In the genomic region with DNA sequence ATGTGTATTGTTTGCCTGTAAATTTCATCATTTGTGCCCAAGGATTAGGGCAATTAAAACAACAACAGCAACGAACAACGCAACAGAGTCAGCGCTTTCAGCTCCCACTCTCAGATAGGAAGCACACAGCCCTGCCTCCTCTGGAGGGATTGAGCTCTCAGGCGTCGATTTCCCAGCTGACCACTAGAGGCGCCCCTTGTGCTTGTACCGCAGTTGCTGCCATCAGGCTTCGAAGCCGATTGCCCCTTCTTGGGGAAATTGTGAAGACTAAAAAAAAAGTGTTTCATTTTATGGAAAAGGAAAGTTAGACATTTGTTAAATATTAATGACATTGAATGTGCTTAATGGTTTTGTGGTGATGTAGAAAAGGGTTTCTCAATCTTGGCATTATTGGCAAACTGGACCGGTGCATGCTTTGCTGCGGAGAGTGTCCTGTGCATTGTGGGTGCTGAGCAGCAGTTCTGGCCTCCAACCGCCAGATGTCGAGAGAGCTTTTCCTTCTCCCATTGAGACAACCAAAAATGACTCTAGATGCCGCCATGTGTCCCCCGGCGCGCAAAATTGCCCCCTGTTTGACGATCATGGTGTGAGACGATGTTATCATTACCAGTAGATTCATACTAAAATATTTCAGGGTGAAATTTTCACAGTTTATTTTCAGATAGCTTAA, we compare ENCODE assay signal across 8 cellular contexts.
A peak's percentile ranks its signal among the peaks of the same experiment; 100 is the strongest.
DNase-seq lines count a peak whose midpoint lies in the region; ATAC-seq, FAIRE-seq and TF ChIP-seq lines count a peak whose summit lies in the region.

No MANE protein-coding gene starts in this region.

- intact Hi-C loops in GM12878 (cut with micrococcal nuclease; ENCODE audit: unreplicated experiment) = no loop called here
- intact Hi-C loops in lower lobe of right lung (cut with DNase I) = no loop called here

- ATAC-seq in GM12878 (no peak), lower lobe of right lung (peak in 1 of 2 donors; percentile 50), GM21423 (IDR thresholded peaks at IDR 0.05; ENCODE audit: unreplicated experiment) (no peak)

- TF ChIP-seq CTCF in GM12878 (IDR thresholded peaks at IDR 0.05 in 2 of 3, conservative IDR thresholded peaks at IDR 0.05 in 1 of 3; ENCODE audit: control insufficient read depth in 2 of 3, extremely low read depth in 1 of 3, insufficient read depth in 1 of 3, low read depth in 3 of 3, low read length in 3 of 3) (peak; percentile 39 to 51 (median 40); a peak in 5 of 6 replicates), lower lobe of right lung (IDR thresholded peaks at IDR 0.05) (peak; percentile 64)

- FAIRE-seq in GM12878 (lab: Jason Lieb, UNC) = no peak

- no peak overlapping the region for H2AFZ ChIP-seq in GM12878 (ENCODE audit: control insufficient read depth, low read depth, low read length)

- H3K27ac ChIP-seq in GM12878 (ENCODE audit: control insufficient read depth, insufficient read depth) = no peak overlapping the region
- H3K27ac ChIP-seq in lower lobe of right lung = no peak overlapping the region
- H3K27ac ChIP-seq in CD8-positive, alpha-beta memory T cell (ENCODE audit: low read depth, low read length) = no peak overlapping the region

- H3K4me3 ChIP-seq in GM12878 (no peak overlapping the region), lower lobe of right lung (no peak overlapping the region)
- no peak overlapping the region for H3K4me3 ChIP-seq in CD8-positive, alpha-beta memory T cell (ENCODE audit: low read length)

- 38% methylated on average over 19 of the region's 19 CpGs for WGBS in GM12878 (ENCODE audit: insufficient coverage, insufficient replicate concordance, low lambda C conversion rate, missing lambda C conversion rate)

- no peaks in the 10 kb centered on the region for H3K79me2 ChIP-seq in GM12878 (ENCODE audit: control insufficient read depth, insufficient read depth, low read length)

- TF ChIP-seq RAD21 in GM12878 (IDR thresholded peaks at IDR 0.05; ENCODE audit: insufficient read depth, low read depth, low read length) = no peak

- RAD21 ChIA-PET in GM12878 (lab: Charles Lee; ENCODE audit: unreplicated experiment) = interaction anchor here (0.6 kb wide), 1 partner anchor 1501 kb away, joined by 3 read pairs; no protein-coding TSS in a partner anchor

- CTCF ChIA-PET in activated CD4-positive, alpha-beta T cell treated with anti-CD3 and anti-CD28 coated beads, Interleukin-2, amount 10 ng/mL, durations not matched to agents 7 days and 5 days (lab: Charles Lee) = no interaction called here
- CTCF ChIA-PET in GM12878 (lab: Yijun Ruan, JAX) = interaction anchor here (0.6 to 1.2 kb wide), 7 partner anchors 10 to 1491 kb away, joined by 3 to 6 read pairs (median 4); no protein-coding TSS in a partner anchor
- CTCF ChIA-PET in CD8-positive, alpha-beta memory T cell (lab: Charles Lee) = no interaction called here

- no peak overlapping the region for H3K9ac ChIP-seq in GM12878 (ENCODE audit: control insufficient read depth, insufficient read depth, low read length)

- H3K36me3 ChIP-seq in GM12878 (ENCODE audit: control insufficient read depth in 2 of 2, insufficient read depth in 2 of 2, low read length in 1 of 2) = no peaks in the 10 kb centered on the region
- H3K36me3 ChIP-seq in lower lobe of right lung = no peaks in the 10 kb centered on the region
- H3K36me3 ChIP-seq in CD8-positive, alpha-beta memory T cell (ENCODE audit: insufficient read depth, low read length) = no peaks in the 10 kb centered on the region

- in situ Hi-C loops in GM12878 (cut with MboI) = loop anchor here (10.0 kb wide), 1 partner anchor 53 kb away; no protein-coding TSS in a partner anchor

- TF ChIP-seq EP300 in GM12878 (IDR thresholded peaks at IDR 0.05; ENCODE audit: borderline replicate concordance in 1 of 2, control insufficient read depth in 1 of 2, low read depth in 2 of 2, low read length in 2 of 2) = no peak

- TF ChIP-seq POLR2A in GM12878 (IDR thresholded peaks at IDR 0.05; ENCODE audit: low read depth, low read length) = no peak

- no peaks in the 10 kb centered on the region for H4K20me1 ChIP-seq in GM12878 (ENCODE audit: control insufficient read depth, insufficient read depth)

- H3K9me3 Mint-ChIP-seq in activated CD4-positive, alpha-beta T cell treated with anti-CD3 and anti-CD28 coated beads, Interleukin-2, amount 10 ng/mL, durations not matched to agents 7 days and 5 days = no peaks in the 10 kb centered on the region
- peaks cover 0 to 15% (median 6%) of the 10 kb centered on the region in 5 donors for H3K9me3 Mint-ChIP-seq in CD8-positive, alpha-beta memory T cell

- H3K4me2 ChIP-seq in GM12878 (ENCODE audit: control insufficient read depth, insufficient read depth) = no peak overlapping the region

- BruUV-seq in GM12878 (replicated peaks; lab: Mats Ljungman, UMichigan) = no TSS peak

- SMC1A ChIA-PET in GM12878 (lab: Charles Lee; ENCODE audit: uncharacterized antibody, unreplicated experiment) = interaction anchor here (0.6 to 0.8 kb wide), 2 partner anchors 9 to 707 kb away, joined by 3 read pairs; no protein-coding TSS in a partner anchor

- H3K4me3 Mint-ChIP-seq in activated CD4-positive, alpha-beta T cell treated with anti-CD3 and anti-CD28 coated beads, Interleukin-2, amount 10 ng/mL, durations not matched to agents 7 days and 5 days = no peak overlapping the region
- no peak overlapping the region for H3K4me3 Mint-ChIP-seq in CD8-positive, alpha-beta memory T cell

- H3K27me3 ChIP-seq in GM12878 (replicated peaks in 1 of 2; ENCODE audit: control insufficient read depth in 2 of 2, insufficient read depth in 2 of 2, low read length in 1 of 2) (no peaks in the 10 kb centered on the region), lower lobe of right lung (ENCODE audit: low read depth) (no peaks in the 10 kb centered on the region)
- H3K27me3 ChIP-seq in CD8-positive, alpha-beta memory T cell (ENCODE audit: insufficient read depth, low read length, poor library complexity, severe bottlenecking) = no peaks in the 10 kb centered on the region

- POLR2A ChIA-PET in activated CD4-positive, alpha-beta T cell treated with anti-CD3 and anti-CD28 coated beads, Interleukin-2, amount 10 ng/mL, durations not matched to agents 7 days and 5 days (lab: Charles Lee) = no interaction called here
- POLR2A ChIA-PET in GM12878 (lab: Charles Lee) = interaction anchor here (0.6 kb wide), 1 partner anchor 1141 kb away, joined by 5 read pairs; no protein-coding TSS in a partner anchor
- POLR2A ChIA-PET in CD8-positive, alpha-beta memory T cell (lab: Charles Lee) = no interaction called here

- peak; percentile 12 for DNase-seq in activated CD4-positive, alpha-beta T cell treated with anti-CD3 and anti-CD28 coated beads, Interleukin-2, amount 10 ng/mL, durations not matched to agents 7 days and 5 days
- no peak for DNase-seq in activated CD4-positive, alpha-beta T cell treated with anti-CD3 and anti-CD28 coated beads for 4 hours
- DNase-seq in LoVo (ENCODE audit: low spot score) (peak; percentile 6), GM12878 (ENCODE audit: low read depth, low spot score) (no peak), lower lobe of right lung (peak; percentile 51), NCI-H128 (lab: John Stamatoyannopoulos, UW; ENCODE audit: unreplicated experiment) (no peak)
- no peak for DNase-seq in CD8-positive, alpha-beta memory T cell

- H3K36me3 Mint-ChIP-seq in activated CD4-positive, alpha-beta T cell treated with anti-CD3 and anti-CD28 coated beads, Interleukin-2, amount 10 ng/mL, durations not matched to agents 7 days and 5 days (ENCODE audit: low read depth) = no peaks in the 10 kb centered on the region
- H3K36me3 Mint-ChIP-seq in CD8-positive, alpha-beta memory T cell = no peaks in the 10 kb centered on the region

- H3K4me1 ChIP-seq in GM12878 (ENCODE audit: control insufficient read depth, insufficient read depth, low read length) (no peaks in the 10 kb centered on the region), lower lobe of right lung (no peaks in the 10 kb centered on the region)
- H3K4me1 ChIP-seq in CD8-positive, alpha-beta memory T cell (ENCODE audit: insufficient read depth, low read length) = no peaks in the 10 kb centered on the region

- no peak overlapping the region for H3K27ac Mint-ChIP-seq in activated CD4-positive, alpha-beta T cell treated with anti-CD3 and anti-CD28 coated beads, Interleukin-2, amount 10 ng/mL, durations not matched to agents 7 days and 5 days
- no peak overlapping the region for H3K27ac Mint-ChIP-seq in CD8-positive, alpha-beta memory T cell

- H3K4me1 Mint-ChIP-seq in activated CD4-positive, alpha-beta T cell treated with anti-CD3 and anti-CD28 coated beads, Interleukin-2, amount 10 ng/mL, durations not matched to agents 7 days and 5 days = no peaks in the 10 kb centered on the region
- no peaks in the 10 kb centered on the region for H3K4me1 Mint-ChIP-seq in CD8-positive, alpha-beta memory T cell

- no peaks in the 10 kb centered on the region for H3K27me3 Mint-ChIP-seq in activated CD4-positive, alpha-beta T cell treated with anti-CD3 and anti-CD28 coated beads, Interleukin-2, amount 10 ng/mL, durations not matched to agents 7 days and 5 days
- no peaks in the 10 kb centered on the region for H3K27me3 Mint-ChIP-seq in CD8-positive, alpha-beta memory T cell

- H3K9me3 ChIP-seq in GM12878 (replicated peaks; ENCODE audit: control insufficient read depth, insufficient read depth, low read length) = no peaks in the 10 kb centered on the region
- no peaks in the 10 kb centered on the region for H3K9me3 ChIP-seq in lower lobe of right lung
- no peaks in the 10 kb centered on the region for H3K9me3 ChIP-seq in CD8-positive, alpha-beta memory T cell (ENCODE audit: low read length)

Comparison
In these comparisons a context has a peak if more than half of its experiments do, and no peak if none do; other contexts are left out.
1. DNase-seq: peak in activated CD4-positive, alpha-beta T cell treated with anti-CD3 and anti-CD28 coated beads, Interleukin-2, amount 10 ng/mL, durations not matched to agents 7 days and 5 days (single experiment), LoVo (single experiment) and lower lobe of right lung (single experiment); none in activated CD4-positive, alpha-beta T cell treated with anti-CD3 and anti-CD28 coated beads for 4 hours (0 of 2), GM12878 (single experiment), NCI-H128 (single experiment) and CD8-positive, alpha-beta memory T cell (0 of 5).